15 cellular contexts compared by ENCODE assay signal in genomic region chr1:243924588-243925349, GRCh38.
DNase-seq lines count a peak whose midpoint lies in the region; ATAC-seq and TF ChIP-seq lines count a peak whose summit lies in the region.
"Had no signal": no experiment of that assay in that cellular context is flagged by ENCODE, and none has a peak within 500 bp of the region (broad histone marks: within the 10 kb centered on the region; RNA-seq: fewer than 3 reads in every experiment).

No MANE protein-coding gene starts in this region.

- H2BK120ac ChIP-seq in IMR-90 (ENCODE audit: low read depth, low read length), result peak overlapping the region; percentile 93

- peak overlapping the region; percentile 89 for H2AK5ac ChIP-seq in IMR-90 (ENCODE audit: low read depth, low read length)

- in situ Hi-C loops in IMR-90 (cut with MboI; ENCODE audit: low sequenced_read_pairs) (no loop called here), astrocyte of the spinal cord (cut with HindIII; ENCODE audit: low sequenced_read_pairs) (no loop called here)

- H3K4me3 ChIP-seq in IMR-90 (ENCODE audit: insufficient read depth, low read depth, low read length) (no peak overlapping the region), astrocyte of the spinal cord (ENCODE audit: low read depth, low read length) (no peak overlapping the region), SJCRH30 (no peak overlapping the region)

- peak overlapping the region; percentile 64 for H2BK20ac ChIP-seq in IMR-90 (ENCODE audit: low read depth, low read length)

- 4% methylated on average over 4 of the region's 11 CpGs; no CpG with 5 or more reads in 1 of the 2 experiments for WGBS in IMR-90 (ENCODE audit: extremely low coverage in 2 of 2, insufficient read length in 1 of 2), 2 experiments

- H3K4me2 ChIP-seq in IMR-90 (ENCODE audit: low read depth, low read length), result peak overlapping the region; percentile 29; the same call in 1 of the 2 replicates

- no peaks in the 10 kb centered on the region for H3K9me3 ChIP-seq in IMR-90 (ENCODE audit: control insufficient read depth, insufficient read depth, low read length)
- no peaks in the 10 kb centered on the region for H3K9me3 ChIP-seq in SJCRH30 (replicated peaks)

- CTCF ChIA-PET in IMR-90 (lab: Yijun Ruan, JAX), result no interaction called here

- H3K79me1 ChIP-seq in IMR-90 (ENCODE audit: low read depth in 1 of 2, low read length in 2 of 2), result no peaks in the 10 kb centered on the region

- BruUV-seq in IMR-90 (replicated peaks; lab: Mats Ljungman, UMichigan), result no TSS peak

- no peaks in the 10 kb centered on the region for H4K20me1 ChIP-seq in IMR-90 (ENCODE audit: insufficient read depth, low read length)

- H3K9me1 ChIP-seq in IMR-90 (ENCODE audit: insufficient read depth, low read length), result peaks cover 13% of the 10 kb centered on the region; the same call in 1 of the 2 replicates

- H3K27ac ChIP-seq in IMR-90 (ENCODE audit: insufficient read depth, low read length) (peak overlapping the region; percentile 6; the same call in 1 of the 2 replicates), SJCRH30 (no peak overlapping the region)
- H3K27ac ChIP-seq: C4-2B had no signal

- peak overlapping the region; percentile 29; the same call in 1 of the 2 replicates for H3K23ac ChIP-seq in IMR-90 (ENCODE audit: low read depth, low read length)

- H4K5ac ChIP-seq in IMR-90 (ENCODE audit: low read depth, low read length), result no peak overlapping the region

- H3K36me3 ChIP-seq in IMR-90 (ENCODE audit: control insufficient read depth, insufficient read depth, low read length) (no peaks in the 10 kb centered on the region), SJCRH30 (no peaks in the 10 kb centered on the region)

- peak overlapping the region; percentile 57 for H3K14ac ChIP-seq in IMR-90 (replicated peaks; ENCODE audit: low read depth, low read length)

- no peak for TF ChIP-seq POLR2A in IMR-90 (IDR thresholded peaks at IDR 0.05; ENCODE audit: low read depth, low read length)

- peak overlapping the region; percentile 3 to 22 for H4K8ac ChIP-seq in IMR-90 (ENCODE audit: low read depth in 2 of 2, low read length in 2 of 2)

- H3K27me3 ChIP-seq in IMR-90 (ENCODE audit: control insufficient read depth, insufficient read depth, low read length) (peaks cover 4% of the 10 kb centered on the region), SJCRH30 (no peaks in the 10 kb centered on the region)

- TF ChIP-seq RAD21 in IMR-90 (IDR thresholded peaks at IDR 0.05; ENCODE audit: low read length), result no peak

- H3K56ac ChIP-seq in IMR-90 (ENCODE audit: extremely low read depth, insufficient read depth, low read length), result peak overlapping the region; percentile 67; the same call in 1 of the 2 replicates

- peak overlapping the region; percentile 82 for H2AK9ac ChIP-seq in IMR-90 (replicated peaks; ENCODE audit: low read depth, low read length, poor library complexity)

- POLR2A ChIA-PET in IMR-90 (lab: Charles Lee; ENCODE audit: unreplicated experiment), result interaction anchor here (0.6 to 0.7 kb wide), 2 partner anchors 27 to 357 kb away, joined by 5 to 26 read pairs; no protein-coding TSS in a partner anchor

- H3K4me1 ChIP-seq in IMR-90 (ENCODE audit: control insufficient read depth, insufficient read depth, low read length), result peaks cover 14% of the 10 kb centered on the region
- H3K4me1 ChIP-seq in SJCRH30, result peaks cover 17% of the 10 kb centered on the region

- intact Hi-C loops in IMR-90 (cut with micrococcal nuclease), result loop anchor here (10.0 kb wide), 2 partner anchors 210 to 1540 kb away; no protein-coding TSS in a partner anchor

- no peak for TF ChIP-seq CTCF in IMR-90 (conservative IDR thresholded peaks at IDR 0.05; ENCODE audit: low read depth, low read length)
- TF ChIP-seq CTCF in astrocyte of the spinal cord (IDR thresholded peaks at IDR 0.05; ENCODE audit: low read depth, low read length), result no peak

- peak overlapping the region; percentile 22; the same call in 1 of the 2 replicates for H3K18ac ChIP-seq in IMR-90 (ENCODE audit: low read depth, low read length)

- H3K9ac ChIP-seq in IMR-90 (ENCODE audit: low read depth, low read length), result no peak overlapping the region

- peak overlapping the region; percentile 72 for H2BK15ac ChIP-seq in IMR-90 (ENCODE audit: low read depth, low read length)

- peak overlapping the region; percentile 79 for H4K91ac ChIP-seq in IMR-90 (ENCODE audit: insufficient read depth, low read depth, low read length)

- peak overlapping the region; percentile 79 for H2AFZ ChIP-seq in IMR-90 (replicated peaks; ENCODE audit: low read length, poor library complexity)

- H3K4ac ChIP-seq in IMR-90 (ENCODE audit: low read depth, low read length), result peak overlapping the region; percentile 94

- dilution Hi-C loops in IMR-90 (cut with HindIII; ENCODE audit: low sequenced_read_pairs, unreplicated experiment), result no loop called here

- H2BK5ac ChIP-seq in IMR-90 (ENCODE audit: low read depth, low read length, poor library complexity, severe bottlenecking), result peak overlapping the region; percentile 53

- peak; percentile 75 for DNase-seq in EH (ENCODE audit: low read depth)
- no peak for DNase-seq in IMR-90
- peak; percentile 27 for DNase-seq in astrocyte of the spinal cord (ENCODE audit: low read depth, low spot score)
- peak; percentile 41 for DNase-seq in iPS-NIHi7 (ENCODE audit: extremely low spot score)
- no peak for DNase-seq in HK-2 (ENCODE audit: unreplicated experiment)
- DNase-seq in SJCRH30, result no peak
- no peak for DNase-seq in DMS53 treated with DMSO at 0.1 percent for 48 hours (lab: John Stamatoyannopoulos, UW; ENCODE audit: unreplicated experiment)
- DNase-seq: foreskin melanocyte, Karpas-422, left colon, NCI-H2107, nephron progenitor cell, OCI-M1 had no signal

- peak; percentile 35 for ATAC-seq in IMR-90 (ENCODE audit: low read depth)
- ATAC-seq in HG02938 (IDR thresholded peaks at IDR 0.05; ENCODE audit: unreplicated experiment), result no peak
- ATAC-seq: left colon had no signal

TF ChIP-seq in IMR-90, 13 proteins besides CTCF, POLR2A, EP300 and RAD21:
- TF ChIP-seq RFX5 (IDR thresholded peaks at IDR 0.05; ENCODE audit: low read depth, low read length) (no peak), CEBPB (IDR thresholded peaks at IDR 0.05; ENCODE audit: low read depth, low read length) (peak; percentile 79), RCOR1 (IDR thresholded peaks at IDR 0.05; ENCODE audit: insufficient replicate concordance, low read length) (no peak)
TF ChIP-seq in IMR-90: peak in this region for 1.

Comparison
In these comparisons a context has a peak if more than half of its experiments do, and no peak if none do; other contexts are left out.
1. DNase-seq: peak in EH (single experiment), astrocyte of the spinal cord (single experiment) and iPS-NIHi7 (single experiment); none in IMR-90 (single experiment), HK-2 (single experiment), SJCRH30 (0 of 2) and DMS53 treated with DMSO at 0.1 percent for 48 hours (single experiment).